In genomic region chr15:88288206-88288605, GRCh38 we compare ENCODE assay signal across 2 cellular contexts.
TF ChIP-seq lines count a peak whose summit lies in the region.

No MANE protein-coding gene starts in this region.

TF ChIP-seq in HEK293, 187 proteins besides CTCF, POLR2A, EP300 and RAD21 (continued from another document):
- TF ChIP-seq, protein P1, sequence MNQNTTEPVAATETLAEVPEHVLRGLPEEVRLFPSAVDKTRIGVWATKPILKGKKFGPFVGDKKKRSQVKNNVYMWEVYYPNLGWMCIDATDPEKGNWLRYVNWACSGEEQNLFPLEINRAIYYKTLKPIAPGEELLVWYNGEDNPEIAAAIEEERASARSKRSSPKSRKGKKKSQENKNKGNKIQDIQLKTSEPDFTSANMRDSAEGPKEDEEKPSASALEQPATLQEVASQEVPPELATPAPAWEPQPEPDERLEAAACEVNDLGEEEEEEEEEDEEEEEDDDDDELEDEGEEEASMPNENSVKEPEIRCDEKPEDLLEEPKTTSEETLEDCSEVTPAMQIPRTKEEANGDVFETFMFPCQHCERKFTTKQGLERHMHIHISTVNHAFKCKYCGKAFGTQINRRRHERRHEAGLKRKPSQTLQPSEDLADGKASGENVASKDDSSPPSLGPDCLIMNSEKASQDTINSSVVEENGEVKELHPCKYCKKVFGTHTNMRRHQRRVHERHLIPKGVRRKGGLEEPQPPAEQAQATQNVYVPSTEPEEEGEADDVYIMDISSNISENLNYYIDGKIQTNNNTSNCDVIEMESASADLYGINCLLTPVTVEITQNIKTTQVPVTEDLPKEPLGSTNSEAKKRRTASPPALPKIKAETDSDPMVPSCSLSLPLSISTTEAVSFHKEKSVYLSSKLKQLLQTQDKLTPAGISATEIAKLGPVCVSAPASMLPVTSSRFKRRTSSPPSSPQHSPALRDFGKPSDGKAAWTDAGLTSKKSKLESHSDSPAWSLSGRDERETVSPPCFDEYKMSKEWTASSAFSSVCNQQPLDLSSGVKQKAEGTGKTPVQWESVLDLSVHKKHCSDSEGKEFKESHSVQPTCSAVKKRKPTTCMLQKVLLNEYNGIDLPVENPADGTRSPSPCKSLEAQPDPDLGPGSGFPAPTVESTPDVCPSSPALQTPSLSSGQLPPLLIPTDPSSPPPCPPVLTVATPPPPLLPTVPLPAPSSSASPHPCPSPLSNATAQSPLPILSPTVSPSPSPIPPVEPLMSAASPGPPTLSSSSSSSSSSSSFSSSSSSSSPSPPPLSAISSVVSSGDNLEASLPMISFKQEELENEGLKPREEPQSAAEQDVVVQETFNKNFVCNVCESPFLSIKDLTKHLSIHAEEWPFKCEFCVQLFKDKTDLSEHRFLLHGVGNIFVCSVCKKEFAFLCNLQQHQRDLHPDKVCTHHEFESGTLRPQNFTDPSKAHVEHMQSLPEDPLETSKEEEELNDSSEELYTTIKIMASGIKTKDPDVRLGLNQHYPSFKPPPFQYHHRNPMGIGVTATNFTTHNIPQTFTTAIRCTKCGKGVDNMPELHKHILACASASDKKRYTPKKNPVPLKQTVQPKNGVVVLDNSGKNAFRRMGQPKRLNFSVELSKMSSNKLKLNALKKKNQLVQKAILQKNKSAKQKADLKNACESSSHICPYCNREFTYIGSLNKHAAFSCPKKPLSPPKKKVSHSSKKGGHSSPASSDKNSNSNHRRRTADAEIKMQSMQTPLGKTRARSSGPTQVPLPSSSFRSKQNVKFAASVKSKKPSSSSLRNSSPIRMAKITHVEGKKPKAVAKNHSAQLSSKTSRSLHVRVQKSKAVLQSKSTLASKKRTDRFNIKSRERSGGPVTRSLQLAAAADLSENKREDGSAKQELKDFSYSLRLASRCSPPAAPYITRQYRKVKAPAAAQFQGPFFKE (tag by site-specific recombination; IDR thresholded peaks at IDR 0.05; ENCODE audit: borderline replicate concordance) = no peak
- TF ChIP-seq, protein P2, sequence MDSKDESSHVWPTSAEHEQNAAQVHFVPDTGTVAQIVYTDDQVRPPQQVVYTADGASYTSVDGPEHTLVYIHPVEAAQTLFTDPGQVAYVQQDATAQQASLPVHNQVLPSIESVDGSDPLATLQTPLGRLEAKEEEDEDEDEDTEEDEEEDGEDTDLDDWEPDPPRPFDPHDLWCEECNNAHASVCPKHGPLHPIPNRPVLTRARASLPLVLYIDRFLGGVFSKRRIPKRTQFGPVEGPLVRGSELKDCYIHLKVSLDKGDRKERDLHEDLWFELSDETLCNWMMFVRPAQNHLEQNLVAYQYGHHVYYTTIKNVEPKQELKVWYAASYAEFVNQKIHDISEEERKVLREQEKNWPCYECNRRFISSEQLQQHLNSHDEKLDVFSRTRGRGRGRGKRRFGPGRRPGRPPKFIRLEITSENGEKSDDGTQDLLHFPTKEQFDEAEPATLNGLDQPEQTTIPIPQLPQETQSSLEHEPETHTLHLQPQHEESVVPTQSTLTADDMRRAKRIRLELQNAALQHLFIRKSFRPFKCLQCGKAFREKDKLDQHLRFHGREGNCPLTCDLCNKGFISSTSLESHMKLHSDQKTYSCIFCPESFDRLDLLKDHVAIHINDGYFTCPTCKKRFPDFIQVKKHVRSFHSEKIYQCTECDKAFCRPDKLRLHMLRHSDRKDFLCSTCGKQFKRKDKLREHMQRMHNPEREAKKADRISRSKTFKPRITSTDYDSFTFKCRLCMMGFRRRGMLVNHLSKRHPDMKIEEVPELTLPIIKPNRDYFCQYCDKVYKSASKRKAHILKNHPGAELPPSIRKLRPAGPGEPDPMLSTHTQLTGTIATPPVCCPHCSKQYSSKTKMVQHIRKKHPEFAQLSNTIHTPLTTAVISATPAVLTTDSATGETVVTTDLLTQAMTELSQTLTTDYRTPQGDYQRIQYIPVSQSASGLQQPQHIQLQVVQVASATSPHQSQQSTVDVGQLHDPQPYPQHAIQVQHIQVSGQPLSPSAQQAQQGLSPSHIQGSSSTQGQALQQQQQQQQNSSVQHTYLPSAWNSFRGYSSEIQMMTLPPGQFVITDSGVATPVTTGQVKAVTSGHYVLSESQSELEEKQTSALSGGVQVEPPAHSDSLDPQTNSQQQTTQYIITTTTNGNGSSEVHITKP (tag by site-specific recombination; IDR thresholded peaks at IDR 0.05) = no peak
- TF ChIP-seq ZNF76 (tag by site-specific recombination; IDR thresholded peaks at IDR 0.05; ENCODE audit: borderline replicate concordance, low read depth) (no peak), ZNF660 (tag by site-specific recombination; IDR thresholded peaks at IDR 0.05) (no peak), ZBTB6 (tag by site-specific recombination; IDR thresholded peaks at IDR 0.05) (no peak), OSR2 (tag by site-specific recombination; IDR thresholded peaks at IDR 0.05) (no peak), ZSCAN4 (tag by site-specific recombination; IDR thresholded peaks at IDR 0.05) (peak; percentile 88)

TF ChIP-seq in WTC11, 78 proteins besides CTCF, POLR2A, EP300 and RAD21 (continued from another document):
- TF ChIP-seq, protein P3, sequence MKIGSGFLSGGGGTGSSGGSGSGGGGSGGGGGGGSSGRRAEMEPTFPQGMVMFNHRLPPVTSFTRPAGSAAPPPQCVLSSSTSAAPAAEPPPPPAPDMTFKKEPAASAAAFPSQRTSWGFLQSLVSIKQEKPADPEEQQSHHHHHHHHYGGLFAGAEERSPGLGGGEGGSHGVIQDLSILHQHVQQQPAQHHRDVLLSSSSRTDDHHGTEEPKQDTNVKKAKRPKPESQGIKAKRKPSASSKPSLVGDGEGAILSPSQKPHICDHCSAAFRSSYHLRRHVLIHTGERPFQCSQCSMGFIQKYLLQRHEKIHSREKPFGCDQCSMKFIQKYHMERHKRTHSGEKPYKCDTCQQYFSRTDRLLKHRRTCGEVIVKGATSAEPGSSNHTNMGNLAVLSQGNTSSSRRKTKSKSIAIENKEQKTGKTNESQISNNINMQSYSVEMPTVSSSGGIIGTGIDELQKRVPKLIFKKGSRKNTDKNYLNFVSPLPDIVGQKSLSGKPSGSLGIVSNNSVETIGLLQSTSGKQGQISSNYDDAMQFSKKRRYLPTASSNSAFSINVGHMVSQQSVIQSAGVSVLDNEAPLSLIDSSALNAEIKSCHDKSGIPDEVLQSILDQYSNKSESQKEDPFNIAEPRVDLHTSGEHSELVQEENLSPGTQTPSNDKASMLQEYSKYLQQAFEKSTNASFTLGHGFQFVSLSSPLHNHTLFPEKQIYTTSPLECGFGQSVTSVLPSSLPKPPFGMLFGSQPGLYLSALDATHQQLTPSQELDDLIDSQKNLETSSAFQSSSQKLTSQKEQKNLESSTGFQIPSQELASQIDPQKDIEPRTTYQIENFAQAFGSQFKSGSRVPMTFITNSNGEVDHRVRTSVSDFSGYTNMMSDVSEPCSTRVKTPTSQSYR (CRISPR knock-in tag; IDR thresholded peaks at IDR 0.05) = no peak
- TF ChIP-seq ZBTB21 (CRISPR knock-in tag; IDR thresholded peaks at IDR 0.05; ENCODE audit: borderline replicate concordance) (no peak), ZNF512 (CRISPR knock-in tag; IDR thresholded peaks at IDR 0.05; ENCODE audit: borderline replicate concordance) (no peak), ZNF416 (CRISPR knock-in tag; IDR thresholded peaks at IDR 0.05) (no peak), SOX15 (CRISPR knock-in tag; IDR thresholded peaks at IDR 0.05) (no peak)
